In genomic region chr15:79310985-79311900, GRCh38 we compare ENCODE assay signal across 1 cellular context.
TF ChIP-seq lines count a peak whose summit lies in the region.

TMED3 (plus strand) TSS chr15:79311112; CDS start chr15:79311250, 138 bp downstream.

TF ChIP-seq in HepG2, 621 proteins besides CTCF, POLR2A, EP300 and RAD21 (continued from another document and continues in another):
- peak; percentile 85 for TF ChIP-seq SALL1 (CRISPR knock-in tag; IDR thresholded peaks at IDR 0.05)
- peak; percentile 51; the same call in 1 of the 2 replicates for TF ChIP-seq SP2 (CRISPR knock-in tag; IDR thresholded peaks at IDR 0.05)
- TF ChIP-seq SPEN (CRISPR knock-in tag; IDR thresholded peaks at IDR 0.05; ENCODE audit: low read depth) = peak; percentile 86
- peak; percentile 99 for TF ChIP-seq HNRNPK (IDR thresholded peaks at IDR 0.05; ENCODE audit: low read depth, low read length, poor library complexity, severe bottlenecking)
- TF ChIP-seq HOXA5 (CRISPR knock-in tag; IDR thresholded peaks at IDR 0.05) = peak; percentile 77
- TF ChIP-seq ZFP41 (CRISPR knock-in tag; IDR thresholded peaks at IDR 0.05; ENCODE audit: borderline replicate concordance) = 0 out of 2 replicates have a peak, but pooled peaks have one; percentile 49
- no peak for TF ChIP-seq HMG20A (CRISPR knock-in tag; IDR thresholded peaks at IDR 0.05; ENCODE audit: borderline replicate concordance)
- TF ChIP-seq IRF9 (CRISPR knock-in tag; IDR thresholded peaks at IDR 0.05; ENCODE audit: borderline replicate concordance) = peak; percentile 88; the same call in 1 of the 2 replicates
- no peak for TF ChIP-seq LCORL (IDR thresholded peaks at IDR 0.05)
- peak; percentile 53; the same call in 1 of the 2 replicates for TF ChIP-seq LCORL (CRISPR knock-in tag; IDR thresholded peaks at IDR 0.05)
- peak; percentile 44; the same call in 1 of the 2 replicates for TF ChIP-seq ZNF891 (CRISPR knock-in tag; IDR thresholded peaks at IDR 0.05)
- TF ChIP-seq ZNF557 (CRISPR knock-in tag; IDR thresholded peaks at IDR 0.05) = 0 out of 2 replicates have a peak, but pooled peaks have one; percentile 63
- TF ChIP-seq, protein P1, sequence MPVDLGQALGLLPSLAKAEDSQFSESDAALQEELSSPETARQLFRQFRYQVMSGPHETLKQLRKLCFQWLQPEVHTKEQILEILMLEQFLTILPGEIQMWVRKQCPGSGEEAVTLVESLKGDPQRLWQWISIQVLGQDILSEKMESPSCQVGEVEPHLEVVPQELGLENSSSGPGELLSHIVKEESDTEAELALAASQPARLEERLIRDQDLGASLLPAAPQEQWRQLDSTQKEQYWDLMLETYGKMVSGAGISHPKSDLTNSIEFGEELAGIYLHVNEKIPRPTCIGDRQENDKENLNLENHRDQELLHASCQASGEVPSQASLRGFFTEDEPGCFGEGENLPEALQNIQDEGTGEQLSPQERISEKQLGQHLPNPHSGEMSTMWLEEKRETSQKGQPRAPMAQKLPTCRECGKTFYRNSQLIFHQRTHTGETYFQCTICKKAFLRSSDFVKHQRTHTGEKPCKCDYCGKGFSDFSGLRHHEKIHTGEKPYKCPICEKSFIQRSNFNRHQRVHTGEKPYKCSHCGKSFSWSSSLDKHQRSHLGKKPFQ (CRISPR knock-in tag; IDR thresholded peaks at IDR 0.05; ENCODE audit: insufficient replicate concordance) = no peak
- TF ChIP-seq XBP1 (CRISPR knock-in tag; IDR thresholded peaks at IDR 0.05) = peak; percentile 79; the same call in 1 of the 2 replicates
- no peak for TF ChIP-seq ATF3 (CRISPR knock-in tag; IDR thresholded peaks at IDR 0.05)
- peak; percentile 76 for TF ChIP-seq MXD4 (CRISPR knock-in tag; IDR thresholded peaks at IDR 0.05)
- TF ChIP-seq ATAD3A (CRISPR knock-in tag; IDR thresholded peaks at IDR 0.05) = no peak
- TF ChIP-seq MIER3 (CRISPR knock-in tag; IDR thresholded peaks at IDR 0.05; ENCODE audit: borderline replicate concordance) = peak; percentile 31; the same call in 1 of the 2 replicates
- TF ChIP-seq HDAC2 (CRISPR knock-in tag; IDR thresholded peaks at IDR 0.05) = 0 out of 2 replicates have a peak, but pooled peaks have one; percentile 12
- TF ChIP-seq SP4 (CRISPR knock-in tag; IDR thresholded peaks at IDR 0.05) = peak; percentile 43; the same call in 1 of the 2 replicates
- peak; percentile 59 for TF ChIP-seq CBX1 (IDR thresholded peaks at IDR 0.05; ENCODE audit: low read depth)
- TF ChIP-seq CSRNP1 (CRISPR knock-in tag; IDR thresholded peaks at IDR 0.05) = peak; percentile 75; the same call in 1 of the 2 replicates
- peak; percentile 82; the same call in 1 of the 2 replicates for TF ChIP-seq ZNF264 (CRISPR knock-in tag; IDR thresholded peaks at IDR 0.05)
- peak; percentile 74; the same call in 1 of the 2 replicates for TF ChIP-seq ZNF713 (CRISPR knock-in tag; IDR thresholded peaks at IDR 0.05)
- peak; percentile 30 for TF ChIP-seq FOSL2 (CRISPR knock-in tag; IDR thresholded peaks at IDR 0.05)
- TF ChIP-seq ZNF335 (CRISPR knock-in tag; IDR thresholded peaks at IDR 0.05) = peak; percentile 36; the same call in 1 of the 2 replicates
- TF ChIP-seq ZNF331 (CRISPR knock-in tag; IDR thresholded peaks at IDR 0.05) = peak; percentile 48; the same call in 1 of the 2 replicates
- TF ChIP-seq FOXK1 (CRISPR knock-in tag; IDR thresholded peaks at IDR 0.05; ENCODE audit: borderline replicate concordance, low read depth) = no peak
- peak; percentile 61; the same call in 1 of the 2 replicates for TF ChIP-seq SIN3A (IDR thresholded peaks at IDR 0.05; ENCODE audit: borderline replicate concordance, low read depth, low read length)
- TF ChIP-seq UBTF (CRISPR knock-in tag; IDR thresholded peaks at IDR 0.05) = peak; percentile 100
- TF ChIP-seq, protein P2, sequence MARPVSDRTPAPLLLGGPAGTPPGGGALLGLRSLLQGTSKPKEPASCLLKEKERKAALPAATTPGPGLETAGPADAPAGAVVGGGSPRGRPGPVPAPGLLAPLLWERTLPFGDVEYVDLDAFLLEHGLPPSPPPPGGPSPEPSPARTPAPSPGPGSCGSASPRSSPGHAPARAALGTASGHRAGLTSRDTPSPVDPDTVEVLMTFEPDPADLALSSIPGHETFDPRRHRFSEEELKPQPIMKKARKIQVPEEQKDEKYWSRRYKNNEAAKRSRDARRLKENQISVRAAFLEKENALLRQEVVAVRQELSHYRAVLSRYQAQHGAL (CRISPR knock-in tag; IDR thresholded peaks at IDR 0.05; ENCODE audit: not compliant biosample characterization) = peak; percentile 61
- TF ChIP-seq ZXDC (CRISPR knock-in tag; IDR thresholded peaks at IDR 0.05) = no peak; the same call in 1 of the 2 replicates
- peak; percentile 95 for TF ChIP-seq ZNF343 (CRISPR knock-in tag; IDR thresholded peaks at IDR 0.05)
- peak; percentile 75 for TF ChIP-seq GATAD1 (CRISPR knock-in tag; IDR thresholded peaks at IDR 0.05)
- TF ChIP-seq KLF12 (CRISPR knock-in tag; IDR thresholded peaks at IDR 0.05; ENCODE audit: borderline replicate concordance) = peak; percentile 70; the same call in 1 of the 2 replicates
- TF ChIP-seq ZNF883 (CRISPR knock-in tag; IDR thresholded peaks at IDR 0.05; ENCODE audit: not compliant biosample characterization) = peak; percentile 87
- peak; percentile 91 for TF ChIP-seq KAT7 (CRISPR knock-in tag; IDR thresholded peaks at IDR 0.05; ENCODE audit: borderline replicate concordance)
- TF ChIP-seq NFAT5 (CRISPR knock-in tag; IDR thresholded peaks at IDR 0.05) = 0 out of 2 replicates have a peak, but pooled peaks have one; percentile 49
- 0 out of 2 replicates have a peak, but pooled peaks have one; percentile 74 for TF ChIP-seq CREB3 (CRISPR knock-in tag; IDR thresholded peaks at IDR 0.05)
- TF ChIP-seq ZNF143 (CRISPR knock-in tag; IDR thresholded peaks at IDR 0.05) = peak; percentile 81
